ENCODE assay signal across 23 cellular contexts in the genomic region with DNA sequence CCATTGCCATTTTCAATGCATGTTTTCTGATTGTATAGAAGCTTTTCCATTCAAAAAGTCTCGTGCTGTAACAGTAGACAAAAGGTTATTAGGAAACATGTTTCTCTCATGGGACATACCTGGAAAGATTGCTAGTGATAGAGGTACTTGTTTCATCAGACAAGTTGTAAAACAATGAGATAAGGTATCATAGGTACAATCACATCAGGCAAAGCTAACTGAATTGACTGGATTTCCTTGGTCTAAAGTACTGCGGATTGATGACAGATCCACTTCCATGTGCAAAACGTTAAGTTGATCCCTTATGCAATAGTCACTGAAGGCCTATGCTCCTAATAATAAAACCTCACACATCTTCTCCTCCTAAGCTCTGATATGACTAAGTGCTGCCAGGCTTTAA. TPM values are rescaled to one million over a fixed set of nuclear protein-coding genes. Genes with fewer than 3 reads are reported as not detected.
DNase-seq lines count a peak whose midpoint lies in the region; ATAC-seq, FAIRE-seq and TF ChIP-seq lines count a peak whose summit lies in the region.
"Had no signal": no experiment of that assay in that cellular context is flagged by ENCODE, and none has a peak within 500 bp of the region (broad histone marks: within the 10 kb centered on the region; RNA-seq: fewer than 3 reads in every experiment).

No MANE protein-coding gene starts in this region.

- RAD21 ChIA-PET in GM12878 (lab: Charles Lee; ENCODE audit: unreplicated experiment), result no interaction called here

- intact Hi-C loops in Caco-2 (cut with micrococcal nuclease; ENCODE audit: unreplicated experiment), result loop anchor here (1.0 to 10.0 kb wide), 4 partner anchors 8 to 819 kb away; a partner anchor contains a TSS
- intact Hi-C loops in GM12878 (cut with micrococcal nuclease; ENCODE audit: unreplicated experiment), result no loop called here
- intact Hi-C loops in stomach (cut with DNase I; ENCODE audit: low total_unique reads), result no loop called here

- CTCF ChIA-PET in Caco-2 (lab: Charles Lee) (interaction anchor here (0.7 to 1.4 kb wide), 3 partner anchors 14 to 20 kb away, joined by 3 to 5 read pairs (median 4); no protein-coding TSS in a partner anchor), GM12878 (lab: Yijun Ruan, JAX) (interaction anchor here (1.0 kb wide), 2 partner anchors 11 to 13 kb away, joined by 3 read pairs; no protein-coding TSS in a partner anchor)

- H3K9me3 Mint-ChIP-seq in Caco-2 (ENCODE audit: unreplicated experiment), result peaks cover 5% of the 10 kb centered on the region

- POLR2A ChIA-PET in Caco-2 (lab: Charles Lee), result interaction anchor here (1.2 kb wide), 1 partner anchor 19 kb away, joined by 11 read pairs; no protein-coding TSS in a partner anchor
- POLR2A ChIA-PET in GM12878 (lab: Charles Lee), result no interaction called here

- BruUV-seq in Caco-2 (replicated peaks; lab: Mats Ljungman, UMichigan) (no TSS peak), GM12878 (replicated peaks; lab: Mats Ljungman, UMichigan) (no TSS peak)

- H3K79me2 ChIP-seq in GM12878 (ENCODE audit: control insufficient read depth, insufficient read depth, low read length) (peaks cover 6% of the 10 kb centered on the region), hepatocyte (no peaks in the 10 kb centered on the region)

- peak overlapping the region; percentile 69 for H3K27ac Mint-ChIP-seq in Caco-2 (ENCODE audit: unreplicated experiment)
- H3K27ac Mint-ChIP-seq: B cell; CD4-positive, alpha-beta T cell; CD8-positive, alpha-beta T cell had no signal

- 50% methylated on average over 3 of the region's 3 CpGs for WGBS in GM12878 (ENCODE audit: insufficient coverage, insufficient replicate concordance, low lambda C conversion rate, missing lambda C conversion rate)
- WGBS in hepatocyte (ENCODE audit: low lambda C conversion rate, missing lambda C conversion rate), result 62% methylated on average over 3 of the region's 3 CpGs
- WGBS in stomach, 5 donors, result 63 to 68% (median 66%) methylated on average over 3 of the region's 3 CpGs

- peak overlapping the region; percentile 4 for H3K4me3 Mint-ChIP-seq in Caco-2 (ENCODE audit: unreplicated experiment)
- H3K4me3 Mint-ChIP-seq: B cell; CD4-positive, alpha-beta T cell; CD8-positive, alpha-beta T cell had no signal

- TF ChIP-seq EP300 in GM12878 (IDR thresholded peaks at IDR 0.05; ENCODE audit: borderline replicate concordance in 1 of 2, control insufficient read depth in 1 of 2, low read depth in 2 of 2, low read length in 2 of 2) (no peak), stomach (IDR thresholded peaks at IDR 0.05) (no peak)

- no peak overlapping the region for H3K9ac ChIP-seq in GM12878 (ENCODE audit: control insufficient read depth, insufficient read depth, low read length)
- H3K9ac ChIP-seq: BLaER1 treated with 17β-estradiol and CSF1 and Interleukin-3, amounts not matched to agents 10 nM and 100 nM had no signal

- TF ChIP-seq POLR2A in GM12878 (IDR thresholded peaks at IDR 0.05; ENCODE audit: low read depth, low read length) (no peak), stomach (IDR thresholded peaks at IDR 0.05) (no peak)

- no peak overlapping the region for H3K27ac ChIP-seq in GM12878 (ENCODE audit: control insufficient read depth, insufficient read depth)
- peak overlapping the region; percentile 79 for H3K27ac ChIP-seq in hepatocyte
- no peak overlapping the region for H3K27ac ChIP-seq in stomach
- H3K27ac ChIP-seq: 22Rv1; A549; BLaER1 treated with 17β-estradiol and CSF1 and Interleukin-3, amounts not matched to agents 10 nM and 100 nM; C4-2B had no signal

- no peak for ATAC-seq in GM12878
- ATAC-seq: A549; CD8-positive, alpha-beta T cell had no signal

- H3K27me3 ChIP-seq in Caco-2 (replicated peaks; ENCODE audit: control insufficient read depth, insufficient read depth, low read length) (no peaks in the 10 kb centered on the region), GM12878 (replicated peaks in 1 of 2; ENCODE audit: control insufficient read depth in 2 of 2, insufficient read depth in 2 of 2, low read length in 1 of 2) (no peaks in the 10 kb centered on the region), hepatocyte (no peaks in the 10 kb centered on the region), stomach (no peaks in the 10 kb centered on the region)
- H3K27me3 ChIP-seq: BLaER1 treated with 17β-estradiol and CSF1 and Interleukin-3, amounts not matched to agents 10 nM and 100 nM had no signal

- H3K4me3 ChIP-seq in Caco-2 (ENCODE audit: low read depth, low read length) (no peak overlapping the region), GM12878 (no peak overlapping the region), hepatocyte (no peak overlapping the region), stomach (no peak overlapping the region)
- H3K4me3 ChIP-seq: A549; BLaER1 treated with 17β-estradiol and CSF1 and Interleukin-3, amounts not matched to agents 10 nM and 100 nM had no signal

- in situ Hi-C loops in GM12878 (cut with MboI), result no loop called here

- H3K9me2 ChIP-seq in hepatocyte (replicated peaks; ENCODE audit: insufficient read depth), result no peaks in the 10 kb centered on the region

- H3K4me1 Mint-ChIP-seq in Caco-2 (ENCODE audit: low read depth, unreplicated experiment), result peaks cover 37% of the 10 kb centered on the region

- peaks cover 27% of the 10 kb centered on the region for H3K9me3 ChIP-seq in Caco-2
- H3K9me3 ChIP-seq in GM12878 (replicated peaks; ENCODE audit: control insufficient read depth, insufficient read depth, low read length), result peaks cover 7% of the 10 kb centered on the region; the same call in 2 of the 3 replicates
- H3K9me3 ChIP-seq in hepatocyte (ENCODE audit: low read depth), result no peaks in the 10 kb centered on the region
- peaks cover 0 to 12% (median 8%) of the 10 kb centered on the region in 4 donors for H3K9me3 ChIP-seq in stomach

- peak; percentile 13 for FAIRE-seq in GM12878 (lab: Jason Lieb, UNC)
- no peak for FAIRE-seq in GM19239 (lab: Jason Lieb, UNC)
- no peak for FAIRE-seq in frontal cortex (lab: Jason Lieb, UNC)
- FAIRE-seq: A549, GM12891 had no signal

- H2AFZ ChIP-seq in GM12878 (ENCODE audit: control insufficient read depth, low read depth, low read length) (no peak overlapping the region), hepatocyte (no peak overlapping the region)

- no peak overlapping the region for H3K4me2 ChIP-seq in GM12878 (ENCODE audit: control insufficient read depth, insufficient read depth)
- no peak overlapping the region for H3K4me2 ChIP-seq in hepatocyte
- H3K4me2 ChIP-seq: A549; BLaER1 treated with 17β-estradiol and CSF1 and Interleukin-3, amounts not matched to agents 10 nM and 100 nM had no signal

- H3K27me3 Mint-ChIP-seq in Caco-2 (ENCODE audit: insufficient read depth, unreplicated experiment), result no peaks in the 10 kb centered on the region
- H3K27me3 Mint-ChIP-seq: B cell had no signal

- peaks cover 79% of the 10 kb centered on the region for H3K36me3 Mint-ChIP-seq in Caco-2 (ENCODE audit: insufficient read depth, unreplicated experiment)
- H3K36me3 Mint-ChIP-seq: CD8-positive, alpha-beta T cell had no signal

- TF ChIP-seq CTCF in Caco-2 (IDR thresholded peaks at IDR 0.05; ENCODE audit: insufficient read depth in 1 of 2, low read depth in 1 of 2, low read length in 1 of 2, severe bottlenecking in 1 of 2, unreplicated experiment in 1 of 2), result no peak
- TF ChIP-seq CTCF in GM12878 (IDR thresholded peaks at IDR 0.05 in 2 of 3, conservative IDR thresholded peaks at IDR 0.05 in 1 of 3; ENCODE audit: control insufficient read depth in 2 of 3, extremely low read depth in 1 of 3, insufficient read depth in 1 of 3, low read depth in 3 of 3, low read length in 3 of 3), result no peak
- no peak for TF ChIP-seq CTCF in hepatocyte (IDR thresholded peaks at IDR 0.05; ENCODE audit: poor library complexity)
- TF ChIP-seq CTCF in stomach (IDR thresholded peaks at IDR 0.05), result no peak

- SMC1A ChIA-PET in GM12878 (lab: Charles Lee; ENCODE audit: uncharacterized antibody, unreplicated experiment), result interaction anchor here (0.9 to 1.1 kb wide), 2 partner anchors 25 to 31 kb away, joined by 3 read pairs; no protein-coding TSS in a partner anchor

- no peaks in the 10 kb centered on the region for H3K36me3 ChIP-seq in Caco-2 (ENCODE audit: control insufficient read depth, insufficient read depth, low read length)
- H3K36me3 ChIP-seq in GM12878 (ENCODE audit: control insufficient read depth in 2 of 2, insufficient read depth in 2 of 2, low read length in 1 of 2), result no peaks in the 10 kb centered on the region
- H3K36me3 ChIP-seq in hepatocyte (replicated peaks; ENCODE audit: insufficient read depth, low read depth), result no peaks in the 10 kb centered on the region
- no peaks in the 10 kb centered on the region for H3K36me3 ChIP-seq in stomach

- no peak for TF ChIP-seq RAD21 in GM12878 (IDR thresholded peaks at IDR 0.05; ENCODE audit: insufficient read depth, low read depth, low read length)

- peak in 1 of 2 experiments; percentile 60 for DNase-seq in Caco-2
- no peak for DNase-seq in GM12878 (ENCODE audit: low read depth, low spot score)
- no peak for DNase-seq in hepatocyte (ENCODE audit: low spot score)
- DNase-seq in GM19239 (ENCODE audit: insufficient read length, low spot score), result no peak
- no peak for DNase-seq in frontal cortex (ENCODE audit: low spot score in 2 of 2)
- no peak for DNase-seq in stomach
- DNase-seq: AML-193; CD4-positive, alpha-beta T cell; CD8-positive, alpha-beta T cell; DMS 273 treated with DMSO at 0.1 percent for 48 hours; DMS153; DMS53; DMS79; DND-41; EL; GDM1 had no signal

- H3K4me1 ChIP-seq in Caco-2, result peaks cover 30% of the 10 kb centered on the region
- H3K4me1 ChIP-seq in GM12878 (ENCODE audit: control insufficient read depth, insufficient read depth, low read length), result no peaks in the 10 kb centered on the region
- H3K4me1 ChIP-seq in hepatocyte (ENCODE audit: insufficient read depth), result peaks cover 3% of the 10 kb centered on the region
- peaks cover 0 to 13% (median 0%) of the 10 kb centered on the region in 4 donors for H3K4me1 ChIP-seq in stomach
- H3K4me1 ChIP-seq: A549; BLaER1 treated with 17β-estradiol and CSF1 and Interleukin-3, amounts not matched to agents 10 nM and 100 nM had no signal

- no peaks in the 10 kb centered on the region for H4K20me1 ChIP-seq in GM12878 (ENCODE audit: control insufficient read depth, insufficient read depth)
- H4K20me1 ChIP-seq in hepatocyte (ENCODE audit: insufficient read depth, poor library complexity, severe bottlenecking), result no peaks in the 10 kb centered on the region
- H4K20me1 ChIP-seq: BLaER1 treated with 17β-estradiol and CSF1 and Interleukin-3, amounts not matched to agents 10 nM and 100 nM had no signal

RNA-seq across cellular contexts. Expression of a gene that starts 6.5 kb away (rescaled TPM):
- total RNA-seq in Caco-2 (2022), result 24.1 and 26.0 TPM in 2 replicates
- total RNA-seq in GM12878 (2013; cell fraction: nucleolus; rRNA removed), result 4.0 and 4.6 TPM in 2 replicates
- 2.5 and 4.7 TPM in 2 replicates for total RNA-seq in GM12878 (2014; rRNA removed)
- total RNA-seq in GM12878 (2014; rRNA removed; fragmentation: Illumina TruSeq; extraction: Trizol), result 2.6 and 3.5 TPM in 2 replicates
- 3.2 and 3.7 TPM in 2 replicates for total RNA-seq in GM12878 (2021)
- polyA plus RNA-seq in GM12878 (2011; ENCODE audit: low read depth), result 2.6 TPM
- polyA plus RNA-seq in GM12878 (2011; rRNA removed), result 3.0 and 4.7 TPM in 2 replicates
- 1.6 and 1.9 TPM in 2 replicates for polyA plus RNA-seq in GM12878 (2011; cell fraction: cytosol; rRNA removed)
- 2.5 and 3.3 TPM in 2 replicates for polyA plus RNA-seq in GM12878 (2011; cell fraction: nucleus; rRNA removed)
- 2.7 and 3.9 TPM in 2 replicates for polyA plus RNA-seq in GM12878 (2012)
- polyA plus RNA-seq in GM12878 (2014; fragmentation: Illumina TruSeq; extraction: Trizol), result 5.1 and 7.2 TPM in 2 replicates
- polyA plus RNA-seq in GM12878 (2014; fragmentation: Nextera tagmentation; extraction: Ambion mirVana), result 1 to 10 TPM; 3.7 TPM
- polyA plus RNA-seq in GM12878 (2014; rRNA removed), result 4.5 and 5.5 TPM in 2 replicates
- polyA plus RNA-seq in GM12878 (2016; fragmentation: Nextera tagmentation; extraction: Ambion mirVana), result 1 to 10 TPM; 6.2 to 7.2 TPM
- 0.88 and 1.6 TPM in 2 replicates for polyA minus RNA-seq in GM12878 (2011; rRNA and poly(A)+ RNA removed)
- polyA minus RNA-seq in GM12878 (2011; cell fraction: cytosol; rRNA and poly(A)+ RNA removed), result 0.80 TPM in 1 of 2 replicates, not detected in the other
- 1.2 and 2.4 TPM in 2 replicates for polyA minus RNA-seq in GM12878 (2011; cell fraction: nucleus; rRNA and poly(A)+ RNA removed)
- total RNA-seq in hepatocyte, result 1.4 and 2.3 TPM in 2 replicates
- 2.9 and 6.7 TPM in 2 replicates for polyA plus RNA-seq in hepatocyte
- total RNA-seq in frontal cortex, result 1.2 TPM
- 1 to 10 TPM in 3 of 5 donors, not detected in 2; 1.2 to 4.7 (median 1.5) TPM for total RNA-seq in stomach
- 1 to 10 TPM; 2.2 to 4.1 (median 2.6) TPM for polyA plus RNA-seq in stomach
- total RNA-seq: A172 had no signal
